16 cellular contexts compared by ENCODE assay signal in genomic region chr2:241375300-241375699, GRCh38.
"Had no signal": no experiment of that assay in that cellular context is flagged by ENCODE, and none has a peak within 500 bp of the region (broad histone marks: within the 10 kb centered on the region; RNA-seq: fewer than 3 reads in every experiment).

No MANE protein-coding gene starts in this region.

- H3K27me3 Mint-ChIP-seq: effector memory CD8-positive, alpha-beta T cell; natural killer cell treated with Interleukin-12 subunit alpha and Interleukin-12 subunit beta and Interleukin-15 and Interleukin-18, amount 100 ng/mL, for 72 hours had no signal

- H3K9me3 ChIP-seq: adrenal gland, lower lobe of right lung, mucosa of descending colon, sigmoid colon, testis had no signal

- H3K4me3 ChIP-seq: adrenal gland, lower lobe of right lung, mucosa of descending colon, sigmoid colon, testis had no signal

- H3K4me1 Mint-ChIP-seq: immature natural killer cell had no signal

- H3K9me3 Mint-ChIP-seq: activated T-helper 2 cell treated with anti-CD3 and anti-CD28 coated beads, Interferon-gamma antibody, Interleukin-2, Interleukin-4, amounts not matched to agents 10 μg/mL and 5 μg/mL and 100 μg/mL, durations not matched to agents 14 hours and 24 hours and 36 hours; effector memory CD8-positive, alpha-beta T cell; natural killer cell treated with Interleukin-12 subunit alpha and Interleukin-12 subunit beta and Interleukin-15 and Interleukin-18, amount 100 ng/mL, for 72 hours had no signal

- H3K27ac ChIP-seq: adrenal gland, lower lobe of right lung, sigmoid colon, testis had no signal

- ATAC-seq: effector memory CD8-positive, alpha-beta T cell; natural killer cell treated with Interleukin-12 subunit alpha and Interleukin-12 subunit beta and Interleukin-15 and Interleukin-18, amount 100 ng/mL, for 72 hours; stimulated activated naive CD8-positive, alpha-beta T cell treated with anti-CD3 and anti-CD28 coated beads, Interleukin-15, Interleukin-2, amounts not matched to agents 100 U/mL and 50 U/mL, for 24 hours had no signal

- H3K27me3 ChIP-seq: adrenal gland, sigmoid colon, testis had no signal

- H3K27ac Mint-ChIP-seq: activated T-helper 2 cell treated with anti-CD3 and anti-CD28 coated beads, Interferon-gamma antibody, Interleukin-2, Interleukin-4, amounts not matched to agents 10 μg/mL and 5 μg/mL and 100 μg/mL, durations not matched to agents 14 hours and 24 hours and 36 hours; effector memory CD8-positive, alpha-beta T cell; immature natural killer cell had no signal

- H3K36me3 ChIP-seq: adrenal gland had no signal

- DNase-seq: activated CD4-positive, CD25-positive, alpha-beta regulatory T cell; activated naive CD4-positive, alpha-beta T cell treated with anti-CD3 and anti-CD28 coated beads, Interleukin-2, amount 50 U/mL, for 16 hours; adrenal gland; central memory CD4-positive, alpha-beta T cell; cortex of kidney; effector memory CD8-positive, alpha-beta T cell; erythroblast; immature natural killer cell; lower lobe of right lung; nucleus accumbens; sigmoid colon; stimulated activated naive CD8-positive, alpha-beta T cell treated with anti-CD3 and anti-CD28 coated beads, Interleukin-15, Interleukin-2, amounts not matched to agents 100 U/mL and 50 U/mL, for 24 hours; testis had no signal

- H3K4me3 Mint-ChIP-seq: effector memory CD8-positive, alpha-beta T cell; immature natural killer cell; natural killer cell treated with Interleukin-12 subunit alpha and Interleukin-12 subunit beta and Interleukin-15 and Interleukin-18, amount 100 ng/mL, for 72 hours had no signal
